11 cellular contexts compared by ENCODE assay signal in genomic region chr12:12018454-12018853, GRCh38. TPM values are rescaled to one million over a fixed set of nuclear protein-coding genes. Genes with fewer than 3 reads are reported as not detected.
DNase-seq lines count a peak whose midpoint lies in the region; ATAC-seq and TF ChIP-seq lines count a peak whose summit lies in the region.
"Had no signal": no experiment of that assay in that cellular context is flagged by ENCODE, and none has a peak within 500 bp of the region (broad histone marks: within the 10 kb centered on the region; RNA-seq: fewer than 3 reads in every experiment).

No MANE protein-coding gene starts in this region.

- H3K4me3 Mint-ChIP-seq in activated CD4-positive, alpha-beta memory T cell treated with anti-CD3 and anti-CD28 coated beads for 36 hours, result no peak overlapping the region
- H3K4me3 Mint-ChIP-seq in activated CD4-positive, alpha-beta memory T cell treated with anti-CD3 and anti-CD28 coated beads, Interleukin-2, amount 10 ng/mL, durations not matched to agents 7 days and 5 days, result no peak overlapping the region
- H3K4me3 Mint-ChIP-seq in activated T-helper 17 cell treated with anti-CD3 and anti-CD28 coated beads, Interleukin-2, amount 50 U/mL, for 72 hours, result no peak overlapping the region
- H3K4me3 Mint-ChIP-seq: naive B cell had no signal

- H3K36me3 Mint-ChIP-seq in activated CD4-positive, alpha-beta memory T cell treated with anti-CD3 and anti-CD28 coated beads for 36 hours, result peaks cover 4% of the 10 kb centered on the region
- peaks cover 2% of the 10 kb centered on the region for H3K36me3 Mint-ChIP-seq in activated CD4-positive, alpha-beta memory T cell treated with anti-CD3 and anti-CD28 coated beads, Interleukin-2, amount 10 ng/mL, durations not matched to agents 7 days and 5 days (ENCODE audit: low read depth)
- H3K36me3 Mint-ChIP-seq in activated T-helper 17 cell treated with anti-CD3 and anti-CD28 coated beads, Interleukin-2, amount 50 U/mL, for 72 hours (ENCODE audit: low read depth), result peaks cover 20% of the 10 kb centered on the region
- H3K36me3 Mint-ChIP-seq: naive B cell had no signal

- no peak for ATAC-seq in activated T-helper 17 cell treated with anti-CD3 and anti-CD28 coated beads, Interleukin-2, amount 50 U/mL, for 72 hours (replicated peaks)

- no peaks in the 10 kb centered on the region for H3K27me3 Mint-ChIP-seq in activated CD4-positive, alpha-beta memory T cell treated with anti-CD3 and anti-CD28 coated beads for 36 hours
- H3K27me3 Mint-ChIP-seq in activated CD4-positive, alpha-beta memory T cell treated with anti-CD3 and anti-CD28 coated beads, Interleukin-2, amount 10 ng/mL, durations not matched to agents 7 days and 5 days, result peaks cover 5% of the 10 kb centered on the region
- H3K27me3 Mint-ChIP-seq in activated T-helper 17 cell treated with anti-CD3 and anti-CD28 coated beads, Interleukin-2, amount 50 U/mL, for 72 hours, result no peaks in the 10 kb centered on the region

- TF ChIP-seq CTCF in fibroblast of villous mesenchyme (IDR thresholded peaks at IDR 0.05; ENCODE audit: insufficient read depth, low read depth, low read length), result no peak

- peaks cover 86% of the 10 kb centered on the region for H3K4me1 Mint-ChIP-seq in activated CD4-positive, alpha-beta memory T cell treated with anti-CD3 and anti-CD28 coated beads for 36 hours (ENCODE audit: low read depth)
- peaks cover 42% of the 10 kb centered on the region for H3K4me1 Mint-ChIP-seq in activated CD4-positive, alpha-beta memory T cell treated with anti-CD3 and anti-CD28 coated beads, Interleukin-2, amount 10 ng/mL, durations not matched to agents 7 days and 5 days
- H3K4me1 Mint-ChIP-seq in activated T-helper 17 cell treated with anti-CD3 and anti-CD28 coated beads, Interleukin-2, amount 50 U/mL, for 72 hours, result peaks cover 62% of the 10 kb centered on the region

- CTCF ChIA-PET in activated CD4-positive, alpha-beta memory T cell treated with anti-CD3 and anti-CD28 coated beads for 36 hours (lab: Charles Lee), result no interaction called here
- CTCF ChIA-PET in activated CD4-positive, alpha-beta memory T cell treated with anti-CD3 and anti-CD28 coated beads, Interleukin-2, amount 10 ng/mL, durations not matched to agents 7 days and 5 days (lab: Charles Lee), result no interaction called here

- intact Hi-C loops in activated CD4-positive, alpha-beta memory T cell treated with anti-CD3 and anti-CD28 coated beads for 36 hours (cut with micrococcal nuclease), result loop anchor here (10.0 kb wide), 1 partner anchor 446 kb away; no protein-coding TSS in a partner anchor

- H3K4me3 ChIP-seq in fibroblast of villous mesenchyme (ENCODE audit: low read depth, low read length) (no peak overlapping the region), skeletal muscle cell (ENCODE audit: low read depth, low read length) (no peak overlapping the region)
- H3K4me3 ChIP-seq: upper lobe of left lung had no signal

- peak overlapping the region; percentile 96 for H3K27ac Mint-ChIP-seq in activated CD4-positive, alpha-beta memory T cell treated with anti-CD3 and anti-CD28 coated beads for 36 hours
- H3K27ac Mint-ChIP-seq in activated CD4-positive, alpha-beta memory T cell treated with anti-CD3 and anti-CD28 coated beads, Interleukin-2, amount 10 ng/mL, durations not matched to agents 7 days and 5 days, result no peak overlapping the region
- H3K27ac Mint-ChIP-seq in activated T-helper 17 cell treated with anti-CD3 and anti-CD28 coated beads, Interleukin-2, amount 50 U/mL, for 72 hours, result peak overlapping the region; percentile 98

- no peak for DNase-seq in activated CD4-positive, alpha-beta memory T cell treated with anti-CD3 and anti-CD28 coated beads for 36 hours
- no peak for DNase-seq in activated CD4-positive, alpha-beta memory T cell treated with anti-CD3 and anti-CD28 coated beads, Interleukin-2, amount 10 ng/mL, durations not matched to agents 7 days and 5 days
- DNase-seq in fibroblast of villous mesenchyme (ENCODE audit: low read depth) (peak; percentile 35), skeletal muscle cell (ENCODE audit: low read depth) (peak; percentile 50), occipital lobe (lab: John Stamatoyannopoulos, UW) (no peak), NCI-H774 (lab: John Stamatoyannopoulos, UW) (no peak)
- no peak for DNase-seq in central memory CD4-positive, alpha-beta T cell
- DNase-seq: naive B cell; stimulated activated CD4-positive, alpha-beta T cell treated with anti-CD3 and anti-CD28 coated beads, Interleukin-4, amount 100 ng/mL, for 1 hour; upper lobe of left lung had no signal

- POLR2A ChIA-PET in activated CD4-positive, alpha-beta memory T cell treated with anti-CD3 and anti-CD28 coated beads for 36 hours (lab: Charles Lee), result no interaction called here
- POLR2A ChIA-PET in activated CD4-positive, alpha-beta memory T cell treated with anti-CD3 and anti-CD28 coated beads, Interleukin-2, amount 10 ng/mL, durations not matched to agents 7 days and 5 days (lab: Charles Lee), result no interaction called here

- no peaks in the 10 kb centered on the region for H3K9me3 Mint-ChIP-seq in activated CD4-positive, alpha-beta memory T cell treated with anti-CD3 and anti-CD28 coated beads for 36 hours
- H3K9me3 Mint-ChIP-seq in activated CD4-positive, alpha-beta memory T cell treated with anti-CD3 and anti-CD28 coated beads, Interleukin-2, amount 10 ng/mL, durations not matched to agents 7 days and 5 days, result no peaks in the 10 kb centered on the region
- H3K9me3 Mint-ChIP-seq in activated T-helper 17 cell treated with anti-CD3 and anti-CD28 coated beads, Interleukin-2, amount 50 U/mL, for 72 hours, result no peaks in the 10 kb centered on the region
- H3K9me3 Mint-ChIP-seq: naive B cell had no signal

RNA-seq across cellular contexts. Expression of gene BCL2L14, which starts 52.3 kb away (rescaled TPM):
- 10 to 100 TPM; 11.5 to 12.7 TPM for total RNA-seq in activated CD4-positive, alpha-beta memory T cell treated with anti-CD3 and anti-CD28 coated beads for 36 hours
- total RNA-seq in activated CD4-positive, alpha-beta memory T cell treated with anti-CD3 and anti-CD28 coated beads, Interleukin-2, amount 10 ng/mL, durations not matched to agents 7 days and 5 days, result 10 to 100 TPM; 13.0 to 13.9 TPM
- total RNA-seq in activated T-helper 17 cell treated with anti-CD3 and anti-CD28 coated beads, Interleukin-2, amount 50 U/mL, for 72 hours, result 1 to 10 TPM; 3.0 to 3.8 TPM
- total RNA-seq in fibroblast of villous mesenchyme (not detected in 2 replicates), occipital lobe (not detected)

Comparison
In these comparisons a context has a peak if more than half of its experiments do, and no peak if none do; other contexts are left out.
1. DNase-seq: peak in fibroblast of villous mesenchyme (single experiment) and skeletal muscle cell (single experiment); none in activated CD4-positive, alpha-beta memory T cell treated with anti-CD3 and anti-CD28 coated beads for 36 hours (single experiment), activated CD4-positive, alpha-beta memory T cell treated with anti-CD3 and anti-CD28 coated beads, Interleukin-2, amount 10 ng/mL, durations not matched to agents 7 days and 5 days (single experiment), occipital lobe (single experiment), NCI-H774 (single experiment) and central memory CD4-positive, alpha-beta T cell (single experiment).